Comparison of ENCODE assay signal across 1 cellular context in genomic region chr9:37559855-37560592, GRCh38.
TF ChIP-seq lines count a peak whose summit lies in the region.

No MANE protein-coding gene starts in this region.

TF ChIP-seq in H1, 55 proteins besides CTCF, POLR2A, EP300 and RAD21:
- TF ChIP-seq CBX5 (IDR thresholded peaks at IDR 0.05; ENCODE audit: low read depth, low read length) (no peak), PHF8 (conservative IDR thresholded peaks at IDR 0.05; ENCODE audit: low read depth, low read length) (no peak), RNF2 (IDR thresholded peaks at IDR 0.05; ENCODE audit: borderline replicate concordance, low read depth, low read length, missing control alignments, poor library complexity, severe bottlenecking) (no peak), CEBPB (IDR thresholded peaks at IDR 0.05; ENCODE audit: low read depth, low read length) (no peak), BRCA1 (IDR thresholded peaks at IDR 0.05; ENCODE audit: low read depth, low read length) (no peak), NRF1 (IDR thresholded peaks at IDR 0.05; ENCODE audit: low read depth, low read length) (no peak), SUZ12 (IDR thresholded peaks at IDR 0.05; ENCODE audit: low read length) (no peak), SIRT6 (IDR thresholded peaks at IDR 0.05; ENCODE audit: low read length) (no peak), CTBP2 (IDR thresholded peaks at IDR 0.05; ENCODE audit: borderline replicate concordance, insufficient read depth, insufficient read length, low read length) (no peak)
- TF ChIP-seq, protein P1, sequence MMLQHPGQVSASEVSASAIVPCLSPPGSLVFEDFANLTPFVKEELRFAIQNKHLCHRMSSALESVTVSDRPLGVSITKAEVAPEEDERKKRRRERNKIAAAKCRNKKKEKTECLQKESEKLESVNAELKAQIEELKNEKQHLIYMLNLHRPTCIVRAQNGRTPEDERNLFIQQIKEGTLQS (IDR thresholded peaks at IDR 0.05; ENCODE audit: insufficient read depth, low read depth, low read length) = no peak
